9 cellular contexts compared by ENCODE assay signal in the genomic region with DNA sequence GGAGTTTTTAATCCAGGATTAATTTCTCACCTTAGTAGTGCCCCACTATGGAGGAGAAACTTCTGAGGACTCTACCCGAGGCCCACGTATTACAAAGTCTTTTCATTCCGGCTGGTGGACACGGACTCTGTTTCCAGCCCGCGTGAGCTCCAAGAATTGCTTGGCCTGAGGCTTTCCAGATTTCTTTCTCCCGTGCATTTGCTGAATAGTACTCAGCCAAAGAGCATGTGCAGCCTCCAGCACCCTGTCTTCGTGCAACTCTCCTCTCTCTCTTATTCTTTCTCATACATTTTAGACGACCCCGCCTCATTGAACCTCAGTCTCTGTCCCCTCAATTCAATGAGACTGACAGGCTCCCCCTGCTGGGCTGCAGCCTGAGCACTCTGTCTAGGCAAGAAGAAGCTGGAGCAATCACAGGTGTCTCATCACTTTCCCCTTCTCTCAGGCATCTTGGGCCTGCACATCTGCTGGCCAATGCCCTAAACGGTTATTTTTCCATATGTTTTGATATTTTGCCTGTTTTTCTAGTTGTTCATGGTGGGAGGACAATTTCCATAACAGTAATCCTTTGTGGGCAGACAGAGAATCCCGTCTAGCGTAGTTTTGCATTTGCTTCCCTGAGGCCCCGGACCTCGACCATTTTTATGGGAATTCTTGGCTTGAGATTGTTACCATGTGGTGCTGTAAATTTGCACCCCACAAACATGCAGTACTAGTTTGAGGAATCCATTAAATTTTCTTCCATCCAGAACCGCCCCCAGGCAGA. TPM values are rescaled to one million over a fixed set of nuclear protein-coding genes. Genes with fewer than 3 reads are reported as not detected.
DNase-seq lines count a peak whose midpoint lies in the region; ATAC-seq, FAIRE-seq and TF ChIP-seq lines count a peak whose summit lies in the region.
"Had no signal": no experiment of that assay in that cellular context is flagged by ENCODE, and none has a peak within 500 bp of the region (broad histone marks: within the 10 kb centered on the region; RNA-seq: fewer than 3 reads in every experiment).

No MANE protein-coding gene starts in this region.

- H3K4me2 ChIP-seq in SU-DHL-6 (ENCODE audit: low read depth, low read length, poor library complexity, severe bottlenecking): no peak overlapping the region

- DNase-seq in GM06990 (ENCODE audit: extremely low read depth, insufficient read length) (no peak), HT1080 (ENCODE audit: low read depth) (peak; percentile 7), hepatic stellate cell (ENCODE audit: low spot score) (peak; percentile 24), small intestine (peak; percentile 77)
- peak; percentile 77 for DNase-seq in activated naive CD8-positive, alpha-beta T cell treated with anti-CD3 and anti-CD28 coated beads, Interleukin-2, amount 50 U/mL, for 24 hours

- H3K9me2 ChIP-seq in SU-DHL-6 (replicated peaks; ENCODE audit: insufficient read depth, low read length): no peaks in the 10 kb centered on the region

- H3K36me3 Mint-ChIP-seq in activated naive CD8-positive, alpha-beta T cell treated with anti-CD3 and anti-CD28 coated beads, Interleukin-2, amount 50 U/mL, for 24 hours (ENCODE audit: low read depth): peaks cover 5% of the 10 kb centered on the region

- no peak for FAIRE-seq in small intestine (lab: Jason Lieb, UNC)
- FAIRE-seq: frontal cortex had no signal

- no peaks in the 10 kb centered on the region for H3K9me3 ChIP-seq in SU-DHL-6 (ENCODE audit: insufficient read depth, low read length)
- no peaks in the 10 kb centered on the region for H3K9me3 ChIP-seq in small intestine (ENCODE audit: control insufficient read depth, low read depth)

- TF ChIP-seq CTCF in GM06990 (IDR thresholded peaks at IDR 0.05; ENCODE audit: insufficient read depth, low read length, poor library complexity, severe bottlenecking) (peak; percentile 89), SU-DHL-6 (IDR thresholded peaks at IDR 0.05; ENCODE audit: insufficient read depth, low read length, poor library complexity, severe bottlenecking) (peak; percentile 47)

- H3K36me3 ChIP-seq in GM06990 (ENCODE audit: control insufficient read depth, insufficient read depth, low read length): no peaks in the 10 kb centered on the region
- no peaks in the 10 kb centered on the region for H3K36me3 ChIP-seq in SU-DHL-6 (ENCODE audit: low read length)
- no peaks in the 10 kb centered on the region for H3K36me3 ChIP-seq in small intestine (ENCODE audit: control insufficient read depth in 2 of 2, insufficient read depth in 2 of 2, low read length in 2 of 2)

- H3K27ac ChIP-seq in SU-DHL-6 (ENCODE audit: low read depth, low read length) (no peak overlapping the region), small intestine (ENCODE audit: low read depth in 1 of 2, low read length in 1 of 2) (peak overlapping the region in 1 of 2 donors; percentile 37)

- H3K27ac Mint-ChIP-seq in activated naive CD8-positive, alpha-beta T cell treated with anti-CD3 and anti-CD28 coated beads, Interleukin-2, amount 50 U/mL, for 24 hours: peak overlapping the region; percentile 100

- no peaks in the 10 kb centered on the region for H4K20me1 ChIP-seq in SU-DHL-6 (ENCODE audit: low read depth, low read length)

- H3K4me3 ChIP-seq in GM06990 (replicated peaks; ENCODE audit: low read depth, low read length): no peak overlapping the region
- H3K4me3 ChIP-seq in SU-DHL-6 (ENCODE audit: insufficient read depth, low read length, poor library complexity, severe bottlenecking): no peak overlapping the region
- no peak overlapping the region for H3K4me3 ChIP-seq in small intestine (ENCODE audit: low read depth in 1 of 2, low read length in 2 of 2)

- no peaks in the 10 kb centered on the region for H3K79me2 ChIP-seq in SU-DHL-6 (ENCODE audit: insufficient read depth, low read length)

- H3K27me3 Mint-ChIP-seq in activated naive CD8-positive, alpha-beta T cell treated with anti-CD3 and anti-CD28 coated beads, Interleukin-2, amount 50 U/mL, for 24 hours: no peaks in the 10 kb centered on the region

- H3F3A ChIP-seq in SU-DHL-6 (ENCODE audit: insufficient read depth): no peaks in the 10 kb centered on the region

- H3K4me1 Mint-ChIP-seq in activated naive CD8-positive, alpha-beta T cell treated with anti-CD3 and anti-CD28 coated beads, Interleukin-2, amount 50 U/mL, for 24 hours: peaks cover 69% of the 10 kb centered on the region

- H3K4me3 Mint-ChIP-seq in activated naive CD8-positive, alpha-beta T cell treated with anti-CD3 and anti-CD28 coated beads, Interleukin-2, amount 50 U/mL, for 24 hours: no peak overlapping the region

- peaks cover 9% of the 10 kb centered on the region for H3K9me3 Mint-ChIP-seq in activated naive CD8-positive, alpha-beta T cell treated with anti-CD3 and anti-CD28 coated beads, Interleukin-2, amount 50 U/mL, for 24 hours

- H2AFZ ChIP-seq in SU-DHL-6 (ENCODE audit: low read depth, low read length, severe bottlenecking): no peak overlapping the region

- H3K4me1 ChIP-seq in small intestine (ENCODE audit: control insufficient read depth in 2 of 2, insufficient read depth in 1 of 2, low read depth in 1 of 2, low read length in 1 of 2): peaks cover 0 to 9% of the 10 kb centered on the region in 2 donors

- 36 to 50% (median 46%) methylated on average over 16 of the region's 16 CpGs for WGBS in small intestine, 3 donors

- no peak overlapping the region for H3K9ac ChIP-seq in SU-DHL-6 (ENCODE audit: low read length)

- no peaks in the 10 kb centered on the region for H3K27me3 ChIP-seq in GM06990 (replicated peaks; ENCODE audit: control insufficient read depth, insufficient read depth, low read length)
- no peaks in the 10 kb centered on the region for H3K27me3 ChIP-seq in SU-DHL-6 (ENCODE audit: low read length)
- H3K27me3 ChIP-seq in small intestine (ENCODE audit: control insufficient read depth in 2 of 2, insufficient read depth in 2 of 2, low read length in 2 of 2): no peaks in the 10 kb centered on the region

- ATAC-seq in activated naive CD8-positive, alpha-beta T cell treated with anti-CD3 and anti-CD28 coated beads, Interleukin-2, amount 50 U/mL, for 24 hours: peak; percentile 45
- no peak for ATAC-seq in HG03097 (IDR thresholded peaks at IDR 0.05; ENCODE audit: low FRiP score, unreplicated experiment)
- ATAC-seq in HG02588 (IDR thresholded peaks at IDR 0.05; ENCODE audit: unreplicated experiment): no peak

RNA-seq across cellular contexts. Expression of gene LPIN2, which starts 50.0 kb away (rescaled TPM):
- total RNA-seq in HT1080 (2014; rRNA removed; shearing (Covaris generic)): 5.3 and 6.6 TPM in 2 replicates
- 6.8 and 8.1 TPM in 2 replicates for polyA plus RNA-seq in HT1080 (2015; cell fraction: cytosol; rRNA removed)
- 12.0 and 12.9 TPM in 2 replicates for polyA plus RNA-seq in HT1080 (2015; cell fraction: nucleus; rRNA removed)
- 10 to 100 TPM; 20.0 to 91.5 (median 63.0) TPM for polyA plus RNA-seq in small intestine
